Comparison of ENCODE assay signal across 16 cellular contexts in the genomic region with DNA sequence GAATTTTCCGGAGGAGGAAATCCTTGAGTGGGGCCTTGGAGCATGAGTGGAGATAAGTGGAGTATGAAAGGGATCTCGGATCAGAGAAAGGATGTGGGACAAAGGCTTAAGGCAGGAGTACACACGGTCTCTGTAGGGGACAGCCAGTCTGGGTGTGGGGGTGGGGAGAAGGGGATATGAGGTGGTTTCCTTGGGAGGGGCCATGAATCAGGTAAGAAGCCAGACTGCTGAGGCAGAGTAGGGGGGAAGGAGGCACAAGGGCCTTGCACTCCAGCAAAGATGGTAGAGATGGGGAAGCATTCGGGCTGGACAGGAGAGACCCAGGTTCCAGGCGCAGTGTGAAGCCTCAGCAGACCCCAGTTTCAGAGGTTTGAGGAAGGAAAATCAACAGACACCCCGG. TPM values are rescaled to one million over a fixed set of nuclear protein-coding genes. Genes with fewer than 3 reads are reported as not detected.
DNase-seq lines count a peak whose midpoint lies in the region; ATAC-seq and TF ChIP-seq lines count a peak whose summit lies in the region.
"Had no signal": no experiment of that assay in that cellular context is flagged by ENCODE, and none has a peak within 500 bp of the region (broad histone marks: within the 10 kb centered on the region; RNA-seq: fewer than 3 reads in every experiment).

No MANE protein-coding gene starts in this region.

- peak overlapping the region; percentile 88 to 94 (median 90) for H3K27ac ChIP-seq in transverse colon
- H3K27ac ChIP-seq: neutrophil, SJSA1 had no signal

- TF ChIP-seq POLR2A in transverse colon (IDR thresholded peaks at IDR 0.05) = no peak

- no peaks in the 10 kb centered on the region for H3K36me3 Mint-ChIP-seq in activated naive CD8-positive, alpha-beta T cell
- peaks cover 3% of the 10 kb centered on the region for H3K36me3 Mint-ChIP-seq in activated naive CD8-positive, alpha-beta T cell treated with anti-CD3 and anti-CD28 coated beads, Interleukin-2, amount 50 U/mL, for 24 hours (ENCODE audit: low read depth)
- no peaks in the 10 kb centered on the region for H3K36me3 Mint-ChIP-seq in T-helper 17 cell (ENCODE audit: low read depth)
- H3K36me3 Mint-ChIP-seq in mesothelial cell of epicardium = peaks cover 3% of the 10 kb centered on the region

- DNase-seq in activated naive CD8-positive, alpha-beta T cell treated with anti-CD3 and anti-CD28 coated beads, Interleukin-2, amount 50 U/mL, for 24 hours = no peak
- DNase-seq in T-helper 17 cell (no peak), mesothelial cell of epicardium (ENCODE audit: low spot score in 2 of 2, unreplicated experiment in 2 of 2) (no peak), transverse colon (no peak), Right ventricle myocardium inferior (ENCODE audit: missing footprints) (no peak)
- no peak for DNase-seq in NK-92 treated with Interleukin-12 subunit alpha and Interleukin-12 subunit beta, amount 100 ng/mL, for 24 hours (lab: John Stamatoyannopoulos, UW)
- no peak for DNase-seq in stimulated activated CD4-positive, alpha-beta T cell treated with anti-CD3 and anti-CD28 coated beads, Interleukin-4, amount 100 ng/mL, for 1 hour
- DNase-seq: activated CD8-positive, alpha-beta memory T cell treated with anti-CD3 and anti-CD28 coated beads for 24 hours; gastrocnemius medialis; kidney glomerular epithelial cell; MM.1S had no signal

- H3K9me3 ChIP-seq in T-helper 17 cell (ENCODE audit: control insufficient read depth, low read length, poor library complexity, severe bottlenecking) (no peaks in the 10 kb centered on the region), transverse colon (no peaks in the 10 kb centered on the region)
- H3K9me3 ChIP-seq: gastrocnemius medialis, neutrophil, SJSA1 had no signal

- ATAC-seq in activated naive CD8-positive, alpha-beta T cell treated with anti-CD3 and anti-CD28 coated beads, Interleukin-2, amount 50 U/mL, for 24 hours = no peak
- ATAC-seq in T-helper 17 cell = no peak
- no peak for ATAC-seq in Right ventricle myocardium inferior
- ATAC-seq: gastrocnemius medialis had no signal

- intact Hi-C loops in transverse colon (cut with DNase I; ENCODE audit: low total_unique reads) (no loop called here), Right ventricle myocardium inferior (cut with DNase I) (no loop called here)

- H3K27me3 Mint-ChIP-seq in activated naive CD8-positive, alpha-beta T cell = peaks cover 9% of the 10 kb centered on the region
- H3K27me3 Mint-ChIP-seq in activated naive CD8-positive, alpha-beta T cell treated with anti-CD3 and anti-CD28 coated beads, Interleukin-2, amount 50 U/mL, for 24 hours = peaks cover 28% of the 10 kb centered on the region
- H3K27me3 Mint-ChIP-seq in T-helper 17 cell = peaks cover 20% of the 10 kb centered on the region
- peaks cover 45% of the 10 kb centered on the region for H3K27me3 Mint-ChIP-seq in mesothelial cell of epicardium (ENCODE audit: low read depth)

- WGBS in transverse colon (ENCODE audit: low coverage in 1 of 2), 2 donors = 56 to 86% methylated on average over 1 to 6 of the region's 6 CpGs

- in situ Hi-C loops in transverse colon (cut with MboI; ENCODE audit: low pct_ligation_motif_present in 1 of 4, low pct_unique_long_range_greater_than_20kb in 1 of 4, low sequenced_read_pairs in 3 of 4) = no loop called here

- H3K4me1 Mint-ChIP-seq in activated naive CD8-positive, alpha-beta T cell (ENCODE audit: low read depth) = peaks cover 11% of the 10 kb centered on the region
- peaks cover 10% of the 10 kb centered on the region for H3K4me1 Mint-ChIP-seq in activated naive CD8-positive, alpha-beta T cell treated with anti-CD3 and anti-CD28 coated beads, Interleukin-2, amount 50 U/mL, for 24 hours
- H3K4me1 Mint-ChIP-seq in T-helper 17 cell (peaks cover 14% of the 10 kb centered on the region), mesothelial cell of epicardium (peaks cover 11% of the 10 kb centered on the region)

- H3K27ac Mint-ChIP-seq in activated naive CD8-positive, alpha-beta T cell = no peak overlapping the region
- no peak overlapping the region for H3K27ac Mint-ChIP-seq in activated naive CD8-positive, alpha-beta T cell treated with anti-CD3 and anti-CD28 coated beads, Interleukin-2, amount 50 U/mL, for 24 hours
- H3K27ac Mint-ChIP-seq in T-helper 17 cell (no peak overlapping the region), mesothelial cell of epicardium (no peak overlapping the region)

- H3K9me3 Mint-ChIP-seq in activated naive CD8-positive, alpha-beta T cell (ENCODE audit: low read depth) = no peaks in the 10 kb centered on the region
- H3K9me3 Mint-ChIP-seq in activated naive CD8-positive, alpha-beta T cell treated with anti-CD3 and anti-CD28 coated beads, Interleukin-2, amount 50 U/mL, for 24 hours = no peaks in the 10 kb centered on the region
- H3K9me3 Mint-ChIP-seq in mesothelial cell of epicardium = no peaks in the 10 kb centered on the region
- H3K9me3 Mint-ChIP-seq: central memory CD8-positive, alpha-beta T cell had no signal

- TF ChIP-seq CTCF in mesothelial cell of epicardium (IDR thresholded peaks at IDR 0.05; ENCODE audit: unreplicated experiment) = no peak
- no peak for TF ChIP-seq CTCF in transverse colon (IDR thresholded peaks at IDR 0.05)

- H3K4me1 ChIP-seq in transverse colon = peaks cover 14 to 38% (median 28%) of the 10 kb centered on the region in 4 donors

- no peak for TF ChIP-seq EP300 in transverse colon (IDR thresholded peaks at IDR 0.05; ENCODE audit: low read depth)

- H3K36me3 ChIP-seq in transverse colon = peaks cover 0 to 5% (median under 1%) of the 10 kb centered on the region in 4 donors

- peak overlapping the region in 3 of 4 donors; percentile 49 to 57 (median 56) for H3K4me3 ChIP-seq in transverse colon
- H3K4me3 ChIP-seq: SJSA1 had no signal

- no peaks in the 10 kb centered on the region for H3K27me3 ChIP-seq in transverse colon

- peak overlapping the region; percentile 61 for H3K4me3 Mint-ChIP-seq in activated naive CD8-positive, alpha-beta T cell
- no peak overlapping the region for H3K4me3 Mint-ChIP-seq in activated naive CD8-positive, alpha-beta T cell treated with anti-CD3 and anti-CD28 coated beads, Interleukin-2, amount 50 U/mL, for 24 hours
- H3K4me3 Mint-ChIP-seq in T-helper 17 cell = peak overlapping the region; percentile 67
- peak overlapping the region; percentile 41 for H3K4me3 Mint-ChIP-seq in mesothelial cell of epicardium

RNA-seq across cellular contexts. Expression of a gene that starts 1.6 kb away (rescaled TPM):
- total RNA-seq in T-helper 17 cell (not detected), mesothelial cell of epicardium (3.0 to 4.1 TPM (median 3.7 TPM) in 3 replicates), transverse colon (1,000 to 10,000 TPM in 1 of 4 donors, 100 to 1,000 TPM in 3; 667 to 1,081 (median 790) TPM), Right ventricle myocardium inferior (0.81 TPM)
- total RNA-seq: SJSA1 had no signal

RNA-seq across cellular contexts. Expression of a gene that starts 16.2 kb away (rescaled TPM):
- total RNA-seq in T-helper 17 cell (under 1 TPM in 1 of 2 donors, not detected in 1; 0.35 TPM), mesothelial cell of epicardium (14.5 to 16.7 TPM (median 15.4 TPM) in 3 replicates), transverse colon (10 to 100 TPM in 2 of 4 donors, 1 to 10 TPM in 2; 7.1 to 36.3 (median 20.5) TPM), Right ventricle myocardium inferior (2.9 TPM)

RNA-seq across cellular contexts. Expression of a gene that starts 39.2 kb away (rescaled TPM):
- total RNA-seq in T-helper 17 cell (under 1 TPM; 0.29 to 0.70 TPM), mesothelial cell of epicardium (5.5 to 6.2 TPM (median 5.7 TPM) in 3 replicates), transverse colon (10 to 100 TPM in 1 of 4 donors, 1 to 10 TPM in 2, not detected in 1; 3.5 to 20.9 (median 5.7) TPM), Right ventricle myocardium inferior (9.5 TPM)
- total RNA-seq: SJSA1 had no signal

RNA-seq across cellular contexts. Expression of a gene that starts 48.5 kb away (rescaled TPM):
- 10 to 100 TPM; 76.4 to 87.5 TPM for total RNA-seq in T-helper 17 cell
- 50.9 to 53.7 TPM (median 53.2 TPM) in 3 replicates for total RNA-seq in mesothelial cell of epicardium
- 100 to 1,000 TPM; 218 to 457 (median 386) TPM for total RNA-seq in transverse colon
- 67.7 TPM for total RNA-seq in Right ventricle myocardium inferior

RNA-seq across cellular contexts. Expression of a gene that starts 50.9 kb away (rescaled TPM):
- total RNA-seq in T-helper 17 cell (not detected), mesothelial cell of epicardium (not detected in 3 replicates), transverse colon (not detected), Right ventricle myocardium inferior (not detected)
- total RNA-seq: gastrocnemius medialis, SJSA1, skeletal muscle tissue had no signal

Comparison
In these comparisons a context has a peak if more than half of its experiments do, and no peak if none do; other contexts are left out.
1. RNA of a gene that starts 1.6 kb away (total RNA-seq): 667 to 1,081 TPM in transverse colon; 3.0 to 4.1 TPM in mesothelial cell of epicardium, 0.81 TPM in Right ventricle myocardium inferior (single experiment) and not detected in T-helper 17 cell; every median in the first group is over 100 times any median in the second.